Comparison of ENCODE assay signal across 7 cellular contexts in the genomic region with DNA sequence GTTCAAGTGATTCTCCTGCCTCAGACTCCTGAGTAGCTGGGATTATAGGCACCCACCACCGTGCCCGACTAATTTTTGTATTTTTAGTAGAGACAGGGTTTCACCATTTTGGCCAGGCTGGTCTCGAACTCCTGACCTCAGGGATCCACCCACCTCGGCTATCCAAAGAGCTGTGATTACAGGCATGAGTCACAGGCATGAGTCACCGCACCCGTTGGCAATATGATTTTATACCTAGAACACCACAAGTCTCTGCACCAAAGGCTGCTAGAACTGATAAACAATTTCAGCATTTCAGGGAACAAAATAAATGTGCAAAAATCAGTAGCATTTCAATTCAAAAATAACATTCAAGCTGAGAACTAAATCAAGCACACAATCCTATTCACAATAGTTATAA.
A peak's percentile ranks its signal among the peaks of the same experiment; 100 is the strongest.
DNase-seq lines count a peak whose midpoint lies in the region; ATAC-seq and TF ChIP-seq lines count a peak whose summit lies in the region.
"Not testable (repeated sequence)": the region's sequence is repeated elsewhere in the genome, so short reads cannot be mapped to it uniquely, and the experiment has no call there.

No MANE protein-coding gene starts in this region.

- not testable (repeated sequence) for H3K9me2 ChIP-seq in HCT116 (ENCODE audit: insufficient read depth)

- CTCF ChIA-PET in HCT116 (lab: Charles Lee): not testable (repeated sequence)

- not testable (repeated sequence) for TF ChIP-seq RAD21 in HCT116 (IDR thresholded peaks at IDR 0.05; ENCODE audit: low read depth)

- DNase-seq in COLO829 (ENCODE audit: low spot score): peak; percentile 0
- peak; percentile 46 for DNase-seq in HCT116 (ENCODE audit: low read depth, low spot score)
- peak; percentile 41 for DNase-seq in MG63
- peak; percentile 49 for DNase-seq in T1000 (lab: John Stamatoyannopoulos, UW)
- peak; percentile 83 for DNase-seq in brain microvascular endothelial cell
- DNase-seq in fibroblast of mammary gland (ENCODE audit: low read depth): peak; percentile 70
- peak; percentile 2 for DNase-seq in myocyte (ENCODE audit: low read depth)

- TF ChIP-seq POLR2A in HCT116 (IDR thresholded peaks at IDR 0.05; ENCODE audit: borderline replicate concordance, extremely low read depth, insufficient read depth, insufficient read length): not testable (repeated sequence)

- not testable (repeated sequence) for H3K4me3 ChIP-seq in HCT116 (replicated peaks in 1 of 2; ENCODE audit: low read depth in 1 of 2, low read length in 2 of 2); MG63; brain microvascular endothelial cell (ENCODE audit: low read depth, low read length); fibroblast of mammary gland (ENCODE audit: control insufficient read depth, low read depth, low read length)

- H4K20me1 ChIP-seq in HCT116 (ENCODE audit: insufficient read depth): not testable (repeated sequence)

- RAD21 ChIA-PET in HCT116 (lab: Charles Lee; ENCODE audit: low non-redundant PET in 1 of 2, low total read pairs in 2 of 2, uncharacterized antibody in 2 of 2, unreplicated experiment in 2 of 2): not testable (repeated sequence)

- 0 out of 2 replicates have a peak overlapping the region, but pooled peaks have one; percentile 10 for H3K27ac ChIP-seq in HCT116 (ENCODE audit: low read depth, low read length)
- H3K27ac ChIP-seq in brain microvascular endothelial cell: not testable (repeated sequence)

- POLR2A ChIA-PET in HCT116 (lab: Charles Lee): not testable (repeated sequence)

- H3K4me2 ChIP-seq in HCT116 (ENCODE audit: low read length): peak overlapping the region; percentile 56

- TF ChIP-seq CTCF in HCT116 (IDR thresholded peaks at IDR 0.05 in 2 of 3, conservative IDR thresholded peaks at IDR 0.05 in 1 of 3; ENCODE audit: borderline replicate concordance in 1 of 3, insufficient read depth in 1 of 3, low read depth in 2 of 3, low read length in 2 of 3); brain microvascular endothelial cell (IDR thresholded peaks at IDR 0.05; ENCODE audit: low read depth, low read length, missing control alignments); fibroblast of mammary gland (conservative IDR thresholded peaks at IDR 0.05; ENCODE audit: control insufficient read depth, insufficient read depth, low read depth, low read length): not testable (repeated sequence)

- in situ Hi-C loops in brain microvascular endothelial cell (cut with HindIII; ENCODE audit: low pct_ligation_motif_present, low sequenced_read_pairs): not testable (repeated sequence)

- not testable (repeated sequence) for H3K27me3 ChIP-seq in HCT116 (ENCODE audit: insufficient read depth, low read length); MG63; brain microvascular endothelial cell (replicated peaks)

- peak; percentile 82 for ATAC-seq in HCT116

- H3K36me3 ChIP-seq in HCT116 (ENCODE audit: control insufficient read depth in 1 of 2, insufficient read depth in 2 of 2, low read length in 2 of 2); MG63; brain microvascular endothelial cell (replicated peaks): not testable (repeated sequence)

- H3K79me2 ChIP-seq in HCT116 (ENCODE audit: insufficient read depth, low read length): not testable (repeated sequence)

- not testable (repeated sequence) for H3K9ac ChIP-seq in HCT116 (ENCODE audit: low read length)

- not testable (repeated sequence) for H3K9me3 ChIP-seq in HCT116 (ENCODE audit: control insufficient read depth in 1 of 2, insufficient read depth in 1 of 2, low read depth in 1 of 2, low read length in 2 of 2); MG63

- not testable (repeated sequence) for BruUV-seq in HCT116 (replicated peaks; lab: Mats Ljungman, UMichigan)

- not testable (repeated sequence) for H2AFZ ChIP-seq in HCT116 (ENCODE audit: low read depth, low read length, poor library complexity, severe bottlenecking)

- H3K4me1 ChIP-seq in HCT116 (ENCODE audit: control insufficient read depth in 1 of 2, insufficient read depth in 2 of 2, low read length in 2 of 2): peaks cover 8 to 13% of the 10 kb centered on the region in 2 experiments; a peak in 3 of 4 replicates

- intact Hi-C loops in HCT116 (cut with micrococcal nuclease): not testable (repeated sequence)

TF ChIP-seq in HCT116, 20 proteins besides CTCF, POLR2A, EP300 and RAD21:
- 0 out of 2 replicates have a peak, but pooled peaks have one; percentile 20 for TF ChIP-seq CEBPB (IDR thresholded peaks at IDR 0.05; ENCODE audit: low read depth)
- TF ChIP-seq FOSL1 (IDR thresholded peaks at IDR 0.05; ENCODE audit: low read depth): peak; percentile 81
- TF ChIP-seq JUND (IDR thresholded peaks at IDR 0.05): peak; percentile 82
- peak; percentile 63; the same call in 1 of the 2 replicates for TF ChIP-seq CBX3 (IDR thresholded peaks at IDR 0.05; ENCODE audit: low read depth)
- 0 out of 2 replicates have a peak, but pooled peaks have one; percentile 21 for TF ChIP-seq EGR1 (IDR thresholded peaks at IDR 0.05; ENCODE audit: low read depth)
- TF ChIP-seq SP1 (IDR thresholded peaks at IDR 0.05; ENCODE audit: low read depth): peak; percentile 6; the same call in 1 of the 2 replicates
TF ChIP-seq in HCT116: peak in this region for 6; not testable (repeated sequence) for 14.

Comparison
In these comparisons a context has a peak if more than half of its experiments do, and no peak if none do; other contexts are left out.
1. DNase-seq: peak in every context shown above with its lines; median percentile 83 in brain microvascular endothelial cell; 70 in fibroblast of mammary gland; 49 in T1000; 46 in HCT116; 41 in MG63; 2 in myocyte; 0 in COLO829.